In genomic region chr22:20056161-20056560, GRCh38 we compare ENCODE assay signal across 1 cellular context.
A peak's percentile ranks its signal among the peaks of the same experiment; 100 is the strongest.
TF ChIP-seq lines count a peak whose summit lies in the region.

No MANE protein-coding gene starts in this region.

TF ChIP-seq in K562, 482 proteins besides CTCF, POLR2A, EP300 and RAD21:
- peak; percentile 19; the same call in 1 of the 2 replicates for TF ChIP-seq POLR2G (IDR thresholded peaks at IDR 0.05; ENCODE audit: low read depth, low read length)
- no peak for TF ChIP-seq ZNF197 (CRISPR knock-in tag; IDR thresholded peaks at IDR 0.05; ENCODE audit: low read depth)
- no peak for TF ChIP-seq ZNF780A (CRISPR knock-in tag; IDR thresholded peaks at IDR 0.05)
- peak; percentile 31 for TF ChIP-seq WHSC1 (IDR thresholded peaks at IDR 0.05; ENCODE audit: low read length)
- no peak for TF ChIP-seq ATF2 (CRISPR knock-in tag; IDR thresholded peaks at IDR 0.05)
- peak; percentile 50 for TF ChIP-seq RBBP5 (IDR thresholded peaks at IDR 0.05; ENCODE audit: borderline replicate concordance, insufficient read depth, low read length, poor library complexity, severe bottlenecking)
- TF ChIP-seq ATF3 (IDR thresholded peaks at IDR 0.05) = no peak
- no peak for TF ChIP-seq ATF3 (CRISPR knock-in tag; conservative IDR thresholded peaks at IDR 0.05)
- no peak for TF ChIP-seq PURB (CRISPR knock-in tag; IDR thresholded peaks at IDR 0.05; ENCODE audit: low read depth)
- peak in 1 of 2 experiments; percentile 19; a peak in 1 of 3 replicates for TF ChIP-seq CBX3 (IDR thresholded peaks at IDR 0.05; ENCODE audit: borderline replicate concordance in 1 of 2, low read length in 2 of 2)
- TF ChIP-seq RBFOX2 (IDR thresholded peaks at IDR 0.05; ENCODE audit: low read depth, low read length) = 0 out of 2 replicates have a peak, but pooled peaks have one; percentile 27
